9 cellular contexts compared by ENCODE assay signal in genomic region chr21:44297525-44298290, GRCh38. TPM values are rescaled to one million over a fixed set of nuclear protein-coding genes. Genes with fewer than 3 reads are reported as not detected.
A peak's percentile ranks its signal among the peaks of the same experiment; 100 is the strongest.
DNase-seq lines count a peak whose midpoint lies in the region; ATAC-seq and TF ChIP-seq lines count a peak whose summit lies in the region.
"Had no signal": no experiment of that assay in that cellular context is flagged by ENCODE, and none has a peak within 500 bp of the region (broad histone marks: within the 10 kb centered on the region; RNA-seq: fewer than 3 reads in every experiment).

No MANE protein-coding gene starts in this region.

- intact Hi-C loops in head of caudate nucleus (cut with DNase I), result no loop called here
- intact Hi-C loops in posterior vena cava (cut with DNase I), result no loop called here

- H3K4me1 Mint-ChIP-seq in activated naive CD8-positive, alpha-beta T cell treated with anti-CD3 and anti-CD28 coated beads for 36 hours, result peaks cover 32% of the 10 kb centered on the region

- ATAC-seq in HG02884 (IDR thresholded peaks at IDR 0.05; ENCODE audit: unreplicated experiment), result no peak

- H3K4me3 Mint-ChIP-seq in activated naive CD8-positive, alpha-beta T cell treated with anti-CD3 and anti-CD28 coated beads for 36 hours, result no peak overlapping the region

- no peaks in the 10 kb centered on the region for H3K9me3 Mint-ChIP-seq in activated naive CD8-positive, alpha-beta T cell treated with anti-CD3 and anti-CD28 coated beads for 36 hours

- peak; percentile 91 for DNase-seq in GM12865 (ENCODE audit: low read depth)
- DNase-seq in NCI-H1105 treated with DMSO at 0.1 percent for 48 hours (lab: John Stamatoyannopoulos, UW), result peak; percentile 55
- peak; percentile 36 to 63 for DNase-seq in SW 1271 (lab: John Stamatoyannopoulos, UW)
- DNase-seq in activated naive CD8-positive, alpha-beta T cell treated with anti-CD3 and anti-CD28 coated beads for 36 hours, result peak; percentile 71
- DNase-seq in head of caudate nucleus, result peak; percentile 82 to 96 (median 90)
- DNase-seq in posterior vena cava (ENCODE audit: low spot score), result peak; percentile 94
- DNase-seq in ureter (ENCODE audit: low spot score), result peak; percentile 88

- no peak overlapping the region for H3K4me3 ChIP-seq in GM12865 (ENCODE audit: low read depth, low read length)
- H3K4me3 ChIP-seq: skin epidermis had no signal

- no peak overlapping the region for H3K27ac Mint-ChIP-seq in activated naive CD8-positive, alpha-beta T cell treated with anti-CD3 and anti-CD28 coated beads for 36 hours

- TF ChIP-seq CTCF in GM12865 (IDR thresholded peaks at IDR 0.05; ENCODE audit: insufficient read depth, low read depth, low read length, missing control alignments), result peak; percentile 85

- H3K36me3 Mint-ChIP-seq in activated naive CD8-positive, alpha-beta T cell treated with anti-CD3 and anti-CD28 coated beads for 36 hours, result peaks cover 3% of the 10 kb centered on the region

- no peaks in the 10 kb centered on the region for H3K27me3 Mint-ChIP-seq in activated naive CD8-positive, alpha-beta T cell treated with anti-CD3 and anti-CD28 coated beads for 36 hours

RNA-seq across cellular contexts. Expression of gene PFKL, which starts 2.1 kb away (rescaled TPM):
- total RNA-seq in activated naive CD8-positive, alpha-beta T cell treated with anti-CD3 and anti-CD28 coated beads for 36 hours, result 100 to 1,000 TPM; 150 to 154 TPM
- total RNA-seq in posterior vena cava (10 to 100 TPM; 74.1 to 91.3 TPM), ureter (163 TPM)

RNA-seq across cellular contexts. Expression of gene AIRE, which starts 12.0 kb away (rescaled TPM):
- total RNA-seq in activated naive CD8-positive, alpha-beta T cell treated with anti-CD3 and anti-CD28 coated beads for 36 hours, result not detected
- total RNA-seq in posterior vena cava, result not detected
- total RNA-seq in ureter, result not detected

RNA-seq across cellular contexts. Expression of gene DNMT3L, which starts 36.0 kb away (rescaled TPM):
- not detected for total RNA-seq in activated naive CD8-positive, alpha-beta T cell treated with anti-CD3 and anti-CD28 coated beads for 36 hours
- not detected for total RNA-seq in posterior vena cava
- not detected for total RNA-seq in ureter

RNA-seq across cellular contexts. Expression of gene CFAP410, which starts 41.5 kb away (rescaled TPM):
- 10 to 100 TPM; 14.0 to 14.8 TPM for total RNA-seq in activated naive CD8-positive, alpha-beta T cell treated with anti-CD3 and anti-CD28 coated beads for 36 hours
- 10 to 100 TPM; 18.1 to 18.8 TPM for total RNA-seq in posterior vena cava
- total RNA-seq in ureter, result 20.2 TPM

RNA-seq across cellular contexts. Expression of gene TRPM2, which starts 55.7 kb away (rescaled TPM):
- 1 to 10 TPM; 2.9 to 3.7 TPM for total RNA-seq in activated naive CD8-positive, alpha-beta T cell treated with anti-CD3 and anti-CD28 coated beads for 36 hours
- total RNA-seq in posterior vena cava, result 10 to 100 TPM in 1 of 2 donors, 1 to 10 TPM in 1; 7.7 to 11.3 TPM
- 10.0 TPM for total RNA-seq in ureter
